8 cellular contexts compared by ENCODE assay signal in genomic region chrX:12956704-12957541, GRCh38. TPM values are rescaled to one million over a fixed set of nuclear protein-coding genes. Genes with fewer than 3 reads are reported as not detected.
DNase-seq lines count a peak whose midpoint lies in the region; ATAC-seq lines count a peak whose summit lies in the region.
"Had no signal": no experiment of that assay in that cellular context is flagged by ENCODE, and none has a peak within 500 bp of the region (broad histone marks: within the 10 kb centered on the region; RNA-seq: fewer than 3 reads in every experiment).

No MANE protein-coding gene starts in this region.

- no peak overlapping the region for H3K4me3 ChIP-seq in skeletal muscle tissue (ENCODE audit: low read length in 3 of 3)

- peaks cover 0 to 9% (median 3%) of the 10 kb centered on the region in 3 donors for H3K4me1 ChIP-seq in skeletal muscle tissue (ENCODE audit: control insufficient read depth in 3 of 3, insufficient read depth in 3 of 3, low read length in 3 of 3)

- ATAC-seq in GM18867 (IDR thresholded peaks at IDR 0.05; ENCODE audit: unreplicated experiment), result peak; percentile 88
- ATAC-seq in HG02642 (IDR thresholded peaks at IDR 0.05; ENCODE audit: poor library complexity, unreplicated experiment), result peak; percentile 68
- ATAC-seq in Right ventricle myocardium superior (ENCODE audit: poor library complexity), result peak; percentile 72

- no peaks in the 10 kb centered on the region for H3K27me3 ChIP-seq in skeletal muscle tissue (ENCODE audit: control insufficient read depth in 3 of 3, insufficient read depth in 3 of 3, low read length in 3 of 3)

- DNase-seq in MV-4-11 (lab: John Stamatoyannopoulos, UW) (peak; percentile 92), Right ventricle myocardium superior (no peak), NCI-H1417 treated with DMSO at 0.1 percent for 48 hours (lab: John Stamatoyannopoulos, UW) (no peak)
- peak; percentile 57 for DNase-seq in activated T-cell treated with anti-CD3 and anti-CD28 coated beads, Interleukin-2, amount 50 U/mL, for 1 hour

- no peak overlapping the region for H3K9ac ChIP-seq in skeletal muscle tissue (ENCODE audit: low read depth in 1 of 3, low read length in 3 of 3)

- no peaks in the 10 kb centered on the region for H3K9me3 ChIP-seq in skeletal muscle tissue (ENCODE audit: control insufficient read depth in 3 of 3, low read length in 3 of 3)

- intact Hi-C loops in Right ventricle myocardium superior (cut with DNase I), result no loop called here

- H3K27ac ChIP-seq in skeletal muscle tissue (ENCODE audit: low read depth, low read length), result peak overlapping the region; percentile 52

- H3K36me3 ChIP-seq in skeletal muscle tissue (ENCODE audit: control insufficient read depth in 3 of 3, insufficient read depth in 3 of 3, low read length in 3 of 3), result no peaks in the 10 kb centered on the region

RNA-seq across cellular contexts. Expression of gene TMSB4X, which starts 18.0 kb away (rescaled TPM):
- total RNA-seq in Right ventricle myocardium superior (875 TPM), skeletal muscle tissue (1,543 TPM)

RNA-seq across cellular contexts. Expression of gene TLR8, which starts 50.5 kb away (rescaled TPM):
- 1.1 TPM for total RNA-seq in Right ventricle myocardium superior
- 1.0 TPM for total RNA-seq in skeletal muscle tissue
- total RNA-seq: dermis microvascular lymphatic vessel endothelial cell had no signal

Comparison
In these comparisons a context has a peak if more than half of its experiments do, and no peak if none do; other contexts are left out.
1. DNase-seq: peak in MV-4-11 (single experiment) and activated T-cell treated with anti-CD3 and anti-CD28 coated beads, Interleukin-2, amount 50 U/mL, for 1 hour (single experiment); none in Right ventricle myocardium superior (single experiment) and NCI-H1417 treated with DMSO at 0.1 percent for 48 hours (single experiment).
2. Peak in every context shown above with its lines, with median percentiles within 50 percentile points of each other: ATAC-seq.